In genomic region chr6:151963001-151963400, GRCh38 we compare ENCODE assay signal across 15 cellular contexts.
DNase-seq lines count a peak whose midpoint lies in the region; ATAC-seq and TF ChIP-seq lines count a peak whose summit lies in the region.
"Had no signal": no experiment of that assay in that cellular context is flagged by ENCODE, and none has a peak within 500 bp of the region (broad histone marks: within the 10 kb centered on the region; RNA-seq: fewer than 3 reads in every experiment).

No MANE protein-coding gene starts in this region.

- peak overlapping the region; percentile 0 to 53 for H3K27ac Mint-ChIP-seq in natural killer cell treated with Interleukin-12 subunit alpha and Interleukin-12 subunit beta and Interleukin-15 and Interleukin-18, amount 100 ng/mL, for 72 hours
- no peak overlapping the region for H3K27ac Mint-ChIP-seq in natural killer cell
- H3K27ac Mint-ChIP-seq: CD14-positive monocyte; CD8-positive, alpha-beta T cell had no signal

- no peak for TF ChIP-seq CTCF in natural killer cell (IDR thresholded peaks at IDR 0.05)

- H3K27me3 ChIP-seq in GM23248 (replicated peaks; ENCODE audit: insufficient read depth) (no peaks in the 10 kb centered on the region), endocrine pancreas (ENCODE audit: control insufficient read depth, insufficient read depth, low read length) (no peaks in the 10 kb centered on the region), skeletal muscle satellite cell (ENCODE audit: control insufficient read depth, insufficient read depth, low read length) (no peaks in the 10 kb centered on the region)
- H3K27me3 ChIP-seq: BE2C had no signal

- no peak overlapping the region for H3K4me3 ChIP-seq in GM23248
- H3K4me3 ChIP-seq in endocrine pancreas (ENCODE audit: control insufficient read depth, insufficient read depth, low read length), result peak overlapping the region; percentile 18
- H3K4me3 ChIP-seq in skeletal muscle satellite cell (ENCODE audit: low read length), result no peak overlapping the region
- H3K4me3 ChIP-seq: GM12878 had no signal

- peaks cover 9% of the 10 kb centered on the region; the same call in 1 of the 2 replicates for H3F3A ChIP-seq in GM23248 (ENCODE audit: insufficient read depth)

- intact Hi-C loops in natural killer cell (cut with micrococcal nuclease), result no loop called here

- H3K9me3 Mint-ChIP-seq in natural killer cell treated with Interleukin-12 subunit alpha and Interleukin-12 subunit beta and Interleukin-15 and Interleukin-18, amount 100 ng/mL, for 72 hours, result peaks cover 14% of the 10 kb centered on the region
- peaks cover 6 to 8% of the 10 kb centered on the region in 2 donors for H3K9me3 Mint-ChIP-seq in natural killer cell

- H3K4me3 Mint-ChIP-seq in natural killer cell treated with Interleukin-12 subunit alpha and Interleukin-12 subunit beta and Interleukin-15 and Interleukin-18, amount 100 ng/mL, for 72 hours, result peak overlapping the region; percentile 55
- no peak overlapping the region for H3K4me3 Mint-ChIP-seq in natural killer cell
- H3K4me3 Mint-ChIP-seq: CD14-positive monocyte; CD8-positive, alpha-beta T cell had no signal

- in situ Hi-C loops in GM23248 (cut with MboI), result no loop called here

- H3K4me2 ChIP-seq in GM23248 (ENCODE audit: unreplicated experiment), result no peak overlapping the region
- H3K4me2 ChIP-seq in skeletal muscle satellite cell (ENCODE audit: low read length), result peak overlapping the region; percentile 12

- DNase-seq in natural killer cell treated with Interleukin-12 subunit alpha and Interleukin-12 subunit beta and Interleukin-15 and Interleukin-18, amount 100 ng/mL, for 72 hours (ENCODE audit: low spot score), result no peak
- DNase-seq in natural killer cell, result no peak
- DNase-seq in GM23248, result peak; percentile 3
- DNase-seq in NCI-H1436 (lab: John Stamatoyannopoulos, UW), result no peak
- no peak for DNase-seq in mesenteric fat pad (ENCODE audit: low spot score)
- no peak for DNase-seq in NOMO-1 (lab: John Stamatoyannopoulos, UW; ENCODE audit: unreplicated experiment in 2 of 2)
- DNase-seq: BE2C; CD8-positive, alpha-beta T cell; COR-L47 had no signal

- H3K36me3 Mint-ChIP-seq in natural killer cell treated with Interleukin-12 subunit alpha and Interleukin-12 subunit beta and Interleukin-15 and Interleukin-18, amount 100 ng/mL, for 72 hours, result peaks cover 32% of the 10 kb centered on the region
- H3K36me3 Mint-ChIP-seq in natural killer cell, result no peaks in the 10 kb centered on the region
- H3K36me3 Mint-ChIP-seq: CD14-positive monocyte had no signal

- no peaks in the 10 kb centered on the region for H3K79me2 ChIP-seq in GM23248 (ENCODE audit: insufficient read depth)

- no peaks in the 10 kb centered on the region for H3K36me3 ChIP-seq in GM23248 (ENCODE audit: low read depth)
- no peaks in the 10 kb centered on the region for H3K36me3 ChIP-seq in endocrine pancreas (ENCODE audit: control insufficient read depth, insufficient read depth, low read length)
- H3K36me3 ChIP-seq in skeletal muscle satellite cell (ENCODE audit: insufficient read depth, low read length), result no peaks in the 10 kb centered on the region
- H3K36me3 ChIP-seq: BE2C had no signal

- H3K4me1 Mint-ChIP-seq in natural killer cell treated with Interleukin-12 subunit alpha and Interleukin-12 subunit beta and Interleukin-15 and Interleukin-18, amount 100 ng/mL, for 72 hours (ENCODE audit: low read depth in 2 of 2), result peaks cover 38 to 42% of the 10 kb centered on the region in 2 donors
- H3K4me1 Mint-ChIP-seq in natural killer cell, result peaks cover 14 to 34% of the 10 kb centered on the region in 2 donors

- H3K9me2 ChIP-seq in GM23248 (ENCODE audit: insufficient read depth), result no peaks in the 10 kb centered on the region

- H3K27ac ChIP-seq in GM23248, result no peak overlapping the region
- H3K27ac ChIP-seq: 22Rv1, HL-60 had no signal

- H3K9me3 ChIP-seq in GM23248 (ENCODE audit: low read depth) (no peaks in the 10 kb centered on the region), endocrine pancreas (ENCODE audit: control insufficient read depth, low read length) (no peaks in the 10 kb centered on the region), skeletal muscle satellite cell (replicated peaks; ENCODE audit: low read length) (no peaks in the 10 kb centered on the region)
- H3K9me3 ChIP-seq: BE2C had no signal

- H3K4me1 ChIP-seq in GM23248 (ENCODE audit: insufficient read depth), result peaks cover 18% of the 10 kb centered on the region
- no peaks in the 10 kb centered on the region for H3K4me1 ChIP-seq in endocrine pancreas (ENCODE audit: control insufficient read depth, insufficient read depth, low read length)
- H3K4me1 ChIP-seq in skeletal muscle satellite cell (ENCODE audit: control insufficient read depth, insufficient read depth, low read length), result peaks cover 22% of the 10 kb centered on the region
- H3K4me1 ChIP-seq: BE2C had no signal

- peaks cover 34 to 73% of the 10 kb centered on the region in 2 donors for H3K27me3 Mint-ChIP-seq in natural killer cell treated with Interleukin-12 subunit alpha and Interleukin-12 subunit beta and Interleukin-15 and Interleukin-18, amount 100 ng/mL, for 72 hours
- H3K27me3 Mint-ChIP-seq in natural killer cell (ENCODE audit: low read depth in 2 of 2), result peaks cover 38 to 44% of the 10 kb centered on the region in 2 donors

- no peak overlapping the region for H3K9ac ChIP-seq in GM23248
- H3K9ac ChIP-seq in endocrine pancreas (ENCODE audit: control insufficient read depth, insufficient read depth, low read length), result no peak overlapping the region
- H3K9ac ChIP-seq in skeletal muscle satellite cell (ENCODE audit: low read depth, low read length), result no peak overlapping the region

- no peak for ATAC-seq in natural killer cell treated with Interleukin-12 subunit alpha and Interleukin-12 subunit beta and Interleukin-15 and Interleukin-18, amount 100 ng/mL, for 72 hours
- no peak for ATAC-seq in natural killer cell
- ATAC-seq: CD8-positive, alpha-beta T cell had no signal

- peak overlapping the region; percentile 39 for H2AFZ ChIP-seq in GM23248

- 7 to 9% methylated on average over 2 of the region's 2 CpGs for WGBS in GM23248 (ENCODE audit: low coverage in 1 of 2, low lambda C conversion rate in 2 of 2, missing lambda C conversion rate in 2 of 2), 2 experiments

- no peaks in the 10 kb centered on the region for H4K20me1 ChIP-seq in GM23248 (ENCODE audit: insufficient read depth)

Comparison
In these comparisons a context has a peak if more than half of its experiments do, and no peak if none do; other contexts are left out.
1. H3K27ac Mint-ChIP-seq: peak in natural killer cell treated with Interleukin-12 subunit alpha and Interleukin-12 subunit beta and Interleukin-15 and Interleukin-18, amount 100 ng/mL, for 72 hours (2 of 2); none in natural killer cell (0 of 2).